20 cellular contexts compared by ENCODE assay signal in the genomic region with DNA sequence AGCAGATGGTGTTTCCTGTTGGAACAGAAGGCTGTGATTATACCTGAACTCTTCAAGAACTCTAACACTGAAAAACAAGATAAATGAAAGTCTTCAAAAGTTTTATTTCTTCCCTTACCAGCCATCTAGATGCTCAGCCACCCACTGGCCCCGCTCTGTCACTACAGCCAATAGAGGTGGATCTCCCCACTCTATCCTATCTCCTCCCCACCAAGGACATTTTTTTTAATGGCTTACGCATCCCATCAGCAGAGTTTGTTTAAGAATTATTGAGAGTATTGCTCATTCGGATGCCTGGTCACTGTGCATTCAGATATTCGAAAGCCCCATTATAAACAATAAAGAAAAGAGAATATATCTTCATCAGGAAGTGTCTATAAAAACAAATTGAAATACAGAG.
DNase-seq lines count a peak whose midpoint lies in the region; ATAC-seq, FAIRE-seq and TF ChIP-seq lines count a peak whose summit lies in the region.
"Had no signal": no experiment of that assay in that cellular context is flagged by ENCODE, and none has a peak within 500 bp of the region (broad histone marks: within the 10 kb centered on the region; RNA-seq: fewer than 3 reads in every experiment).

No MANE protein-coding gene starts in this region.

- H3K4ac ChIP-seq in H1 (replicated peaks; ENCODE audit: insufficient read length, low read depth, low read length): no peak overlapping the region

- H3K9ac ChIP-seq in H1 (replicated peaks in 1 of 4; ENCODE audit: extremely low read depth in 1 of 4, low read depth in 3 of 4, low read length in 3 of 4): no peak overlapping the region

- POLR2A ChIA-PET in H1 (lab: Charles Lee; ENCODE audit: partially characterized antibody): no interaction called here

- no peak overlapping the region for H2BK15ac ChIP-seq in H1 (ENCODE audit: low read length)

- no peak overlapping the region for H4K8ac ChIP-seq in H1 (ENCODE audit: extremely low read depth, insufficient read depth, low read length)

- no peak overlapping the region for H2BK20ac ChIP-seq in H1 (ENCODE audit: low read length)

- no peak overlapping the region for H2BK12ac ChIP-seq in H1 (ENCODE audit: low read depth, low read length)

- no peaks in the 10 kb centered on the region for H3K79me1 ChIP-seq in H1 (ENCODE audit: low read depth, low read length)

- H3K18ac ChIP-seq in H1 (ENCODE audit: extremely low read depth, low read length): no peak overlapping the region

- TF ChIP-seq RAD21 in H1 (IDR thresholded peaks at IDR 0.05 in 1 of 2, conservative IDR thresholded peaks at IDR 0.05 in 1 of 2; ENCODE audit: low read depth in 2 of 2, low read length in 2 of 2): peak in 1 of 2 experiments; percentile 20; a peak in 2 of 4 replicates

- H4K20me1 ChIP-seq in H1 (replicated peaks in 1 of 2; ENCODE audit: control insufficient read depth in 1 of 2, insufficient read depth in 2 of 2, low read length in 2 of 2) (no peaks in the 10 kb centered on the region), osteoblast (ENCODE audit: insufficient read depth, low read length) (no peaks in the 10 kb centered on the region)

- H3K23me2 ChIP-seq in H1 (ENCODE audit: low read depth, low read length): no peaks in the 10 kb centered on the region

- TF ChIP-seq POLR2A in H1 (IDR thresholded peaks at IDR 0.05; ENCODE audit: control extremely low read depth in 1 of 2, low read depth in 2 of 2, low read length in 2 of 2) (no peak), prostate gland (IDR thresholded peaks at IDR 0.05) (no peak)

- H3K56ac ChIP-seq in H1 (replicated peaks; ENCODE audit: insufficient read length, low read depth, low read length): no peak overlapping the region

- H4K5ac ChIP-seq in H1 (ENCODE audit: insufficient read length, low read depth, low read length): no peak overlapping the region

- peak in 2 of 3 experiments; percentile 13 to 25; a peak in 2 of 4 replicates for TF ChIP-seq CTCF in H1 (IDR thresholded peaks at IDR 0.05; ENCODE audit: control extremely low read depth in 1 of 3, insufficient read depth in 1 of 3, low read depth in 1 of 3, low read length in 3 of 3)
- peak; percentile 31 for TF ChIP-seq CTCF in retinal pigment epithelial cell (conservative IDR thresholded peaks at IDR 0.05; ENCODE audit: low read depth, low read length)
- no peak for TF ChIP-seq CTCF in osteoblast (IDR thresholded peaks at IDR 0.05; ENCODE audit: extremely low read depth, low read depth, low read length)
- no peak for TF ChIP-seq CTCF in prostate gland (IDR thresholded peaks at IDR 0.05)

- no peaks in the 10 kb centered on the region for H3K79me2 ChIP-seq in H1 (ENCODE audit: control insufficient read depth in 1 of 2, insufficient read depth in 2 of 2, low read length in 2 of 2)
- no peaks in the 10 kb centered on the region for H3K79me2 ChIP-seq in osteoblast (ENCODE audit: insufficient read depth, low read length)

- H2BK120ac ChIP-seq in H1 (replicated peaks; ENCODE audit: low read depth, low read length): no peak overlapping the region

- no peak overlapping the region for H4K91ac ChIP-seq in H1 (replicated peaks; ENCODE audit: insufficient read length, low read length)

- H3K4me3 ChIP-seq in H1 (ENCODE audit: extremely low read depth in 1 of 4, insufficient read depth in 2 of 4, low read depth in 3 of 4, low read length in 4 of 4): no peak overlapping the region
- no peak overlapping the region for H3K4me3 ChIP-seq in retinal pigment epithelial cell (ENCODE audit: low read length)
- H3K4me3 ChIP-seq in osteoblast (ENCODE audit: insufficient read depth, low read length): no peak overlapping the region
- H3K4me3 ChIP-seq in prostate gland: no peak overlapping the region
- H3K4me3 ChIP-seq: heart right ventricle, SJCRH30 had no signal

- H3K27me3 ChIP-seq in H1 (replicated peaks in 1 of 4; ENCODE audit: control insufficient read depth in 3 of 4, extremely low read depth in 1 of 4, insufficient read depth in 3 of 4, low read length in 3 of 4): no peaks in the 10 kb centered on the region
- no peaks in the 10 kb centered on the region for H3K27me3 ChIP-seq in osteoblast (ENCODE audit: insufficient read depth, low read length)
- H3K27me3 ChIP-seq in prostate gland (replicated peaks; ENCODE audit: insufficient read depth): no peaks in the 10 kb centered on the region
- H3K27me3 ChIP-seq: SJCRH30 had no signal

- no peak overlapping the region for H3K14ac ChIP-seq in H1 (ENCODE audit: insufficient read length)

- H3K4me1 ChIP-seq in H1 (replicated peaks in 1 of 4; ENCODE audit: control insufficient read depth in 3 of 4, insufficient read depth in 4 of 4, low read length in 3 of 4) (no peaks in the 10 kb centered on the region; a peak in 1 of 7 replicates), osteoblast (ENCODE audit: insufficient read depth, low read length) (no peaks in the 10 kb centered on the region), prostate gland (replicated peaks) (no peaks in the 10 kb centered on the region)
- H3K4me1 ChIP-seq: heart right ventricle, SJCRH30 had no signal

- H2AK5ac ChIP-seq in H1 (ENCODE audit: low read depth, low read length): no peak overlapping the region

- peak; percentile 32 for FAIRE-seq in H1 (lab: Jason Lieb, UNC)
- FAIRE-seq: A204.1, keratinocyte had no signal

- peak; percentile 17 for DNase-seq in DMS53 (lab: John Stamatoyannopoulos, UW)
- no peak for DNase-seq in DMS53 treated with DMSO at 0.1 percent for 48 hours (lab: John Stamatoyannopoulos, UW; ENCODE audit: unreplicated experiment)
- peak; percentile 48 for DNase-seq in NCI-H2227 treated with DMSO at 0.1 percent for 48 hours (lab: John Stamatoyannopoulos, UW)
- no peak for DNase-seq in H1 (ENCODE audit: low read depth in 1 of 2, low spot score in 2 of 2)
- DNase-seq in retinal pigment epithelial cell (ENCODE audit: low read depth): no peak
- no peak for DNase-seq in osteoblast (ENCODE audit: insufficient read length, low spot score, missing footprints)
- no peak for DNase-seq in prostate gland (ENCODE audit: low spot score)
- DNase-seq: activated CD4-positive, CD25-positive, alpha-beta regulatory T cell; activated T-cell treated with anti-CD3 and anti-CD28 coated beads, Interleukin-2, amount 50 U/mL, for 48 hours; heart right ventricle; naive thymus-derived CD8-positive, alpha-beta T cell; NCI-H187 treated with DMSO at 0.1 percent for 48 hours; posterior cingulate gyrus; stimulated activated CD4-positive, alpha-beta T cell treated with anti-CD3 and anti-CD28 coated beads, Interleukin-2, amount 100 ng/mL, for 48 hours had no signal

- H2AFZ ChIP-seq in H1 (ENCODE audit: low read length) (0 out of 2 replicates have a peak overlapping the region, but pooled peaks have one; percentile 55), osteoblast (ENCODE audit: low read length) (no peak overlapping the region)

- H3K9me3 ChIP-seq in H1 (ENCODE audit: insufficient read depth in 2 of 2, low read depth in 1 of 2, low read length in 1 of 2) (no peaks in the 10 kb centered on the region), osteoblast (ENCODE audit: low read depth, low read length) (no peaks in the 10 kb centered on the region), prostate gland (no peaks in the 10 kb centered on the region)
- H3K9me3 ChIP-seq: heart right ventricle, SJCRH30 had no signal

- H2BK5ac ChIP-seq in H1 (ENCODE audit: low read depth, low read length): no peak overlapping the region

- H3K4me2 ChIP-seq in H1 (ENCODE audit: insufficient read depth in 1 of 2, low read depth in 2 of 2, low read length in 2 of 2) (no peak overlapping the region), osteoblast (ENCODE audit: insufficient read depth, low read length) (no peak overlapping the region)

- H3K27ac ChIP-seq in H1 (ENCODE audit: low read depth, low read length) (no peak overlapping the region), osteoblast (ENCODE audit: low read depth, low read length) (no peak overlapping the region), prostate gland (no peak overlapping the region)
- H3K27ac ChIP-seq: heart right ventricle, HL-60, SJCRH30 had no signal

- peaks cover 0 to 6% (median 0%) of the 10 kb centered on the region in 4 experiments; a peak in 1 of 8 replicates for H3K36me3 ChIP-seq in H1 (ENCODE audit: control insufficient read depth in 2 of 4, insufficient read depth in 4 of 4, low read length in 3 of 4)
- no peaks in the 10 kb centered on the region for H3K36me3 ChIP-seq in osteoblast (ENCODE audit: insufficient read depth, low read length)
- H3K36me3 ChIP-seq in prostate gland: no peaks in the 10 kb centered on the region
- H3K36me3 ChIP-seq: heart right ventricle, SJCRH30 had no signal

- no peak for ATAC-seq in HG02759 (IDR thresholded peaks at IDR 0.05; ENCODE audit: unreplicated experiment)
- ATAC-seq: activated naive CD4-positive, alpha-beta T cell treated with anti-CD3 and anti-CD28 coated beads, Interleukin-2, amount 50 U/mL, for 72 hours; heart right ventricle; naive thymus-derived CD8-positive, alpha-beta T cell had no signal

- WGBS in H1 (ENCODE audit: extremely low coverage in 1 of 2, insufficient coverage in 1 of 2, insufficient read length in 1 of 2, insufficient replicate concordance in 2 of 2, low coverage in 1 of 2, low lambda C conversion rate in 2 of 2, missing lambda C conversion rate in 1 of 2), 2 experiments: 99% methylated on average over 4 of the region's 4 CpGs; no CpG with 5 or more reads in 1 of the 2 experiments
- 90% methylated on average over 4 of the region's 4 CpGs for WGBS in prostate gland

- intact Hi-C loops in prostate gland (cut with DNase I): no loop called here

- TF ChIP-seq EP300 in H1 (IDR thresholded peaks at IDR 0.05; ENCODE audit: borderline replicate concordance in 1 of 2, low read depth in 2 of 2, low read length in 2 of 2): no peak

- no peak overlapping the region for H3K23ac ChIP-seq in H1 (ENCODE audit: insufficient read length)

- CTCF ChIA-PET in H1 (lab: Charles Lee; ENCODE audit: partially characterized antibody): interaction anchor here (0.9 to 1.2 kb wide), 2 partner anchors 26 to 190 kb away, joined by 3 read pairs; no protein-coding TSS in a partner anchor

TF ChIP-seq in H1, 55 proteins besides CTCF, POLR2A, EP300 and RAD21 (continues in another document):
- TF ChIP-seq HDAC2 (IDR thresholded peaks at IDR 0.05; ENCODE audit: borderline replicate concordance in 1 of 2, low read depth in 2 of 2, low read length in 2 of 2) (no peak), SRF (IDR thresholded peaks at IDR 0.05; ENCODE audit: low read depth, low read length) (no peak), TAF1 (IDR thresholded peaks at IDR 0.05; ENCODE audit: low read depth, low read length) (no peak), MAFK (IDR thresholded peaks at IDR 0.05; ENCODE audit: low read depth, low read length) (no peak), CBX5 (IDR thresholded peaks at IDR 0.05; ENCODE audit: low read depth, low read length) (no peak), RBBP5 (IDR thresholded peaks at IDR 0.05; ENCODE audit: borderline replicate concordance, low read depth, low read length) (no peak), NRF1 (IDR thresholded peaks at IDR 0.05; ENCODE audit: low read depth, low read length) (no peak), POLR2AphosphoS5 (IDR thresholded peaks at IDR 0.05; ENCODE audit: low read depth, low read length) (no peak), ASH2L (IDR thresholded peaks at IDR 0.05; ENCODE audit: low read length) (no peak), HDAC6 (IDR thresholded peaks at IDR 0.05; ENCODE audit: low read depth, low read length) (no peak), BACH1 (IDR thresholded peaks at IDR 0.05; ENCODE audit: low read length) (no peak), TCF12 (IDR thresholded peaks at IDR 0.05; ENCODE audit: low read depth, low read length) (no peak)

Comparison
In these comparisons a context has a peak if more than half of its experiments do, and no peak if none do; other contexts are left out.
1. DNase-seq: peak in DMS53 (single experiment) and NCI-H2227 treated with DMSO at 0.1 percent for 48 hours (single experiment); none in DMS53 treated with DMSO at 0.1 percent for 48 hours (single experiment), H1 (0 of 2), retinal pigment epithelial cell (single experiment), osteoblast (single experiment) and prostate gland (single experiment).
2. CTCF ChIP-seq: peak in H1 (2 of 3) and retinal pigment epithelial cell (single experiment); none in osteoblast (single experiment) and prostate gland (0 of 4).